ENCODE assay signal across 9 cellular contexts in genomic region chr4:41881931-41882621, GRCh38. TPM values are rescaled to one million over a fixed set of nuclear protein-coding genes. Genes with fewer than 3 reads are reported as not detected.
DNase-seq lines count a peak whose midpoint lies in the region; ATAC-seq and TF ChIP-seq lines count a peak whose summit lies in the region.
"Had no signal": no experiment of that assay in that cellular context is flagged by ENCODE, and none has a peak within 500 bp of the region (broad histone marks: within the 10 kb centered on the region; RNA-seq: fewer than 3 reads in every experiment).

No MANE protein-coding gene starts in this region.

- H3K36me3 Mint-ChIP-seq in type B pancreatic cell = no peaks in the 10 kb centered on the region

- H3K4me3 ChIP-seq in cardiac muscle cell = peak overlapping the region; percentile 18
- peak overlapping the region; percentile 17 for H3K4me3 ChIP-seq in astrocyte of the spinal cord (ENCODE audit: low read depth, low read length)
- peak overlapping the region in 1 of 2 experiments; percentile 70 for H3K4me3 ChIP-seq in mesenchymal stem cell (ENCODE audit: insufficient read depth in 1 of 2, low read depth in 1 of 2, low read length in 2 of 2)

- H2AFZ ChIP-seq in mesenchymal stem cell (ENCODE audit: low read depth, low read length) = no peak overlapping the region

- H3K23ac ChIP-seq in mesenchymal stem cell (ENCODE audit: low read length in 2 of 2) = peak overlapping the region in 1 of 2 experiments; percentile 31

- H3K4me2 ChIP-seq in mesenchymal stem cell (ENCODE audit: low read length, poor library complexity, severe bottlenecking) = peak overlapping the region; percentile 92

- peaks cover 95% of the 10 kb centered on the region for H3K27me3 Mint-ChIP-seq in type B pancreatic cell

- TF ChIP-seq CTCF in cardiac muscle cell (IDR thresholded peaks at IDR 0.05; ENCODE audit: low read depth, low read length) (no peak), astrocyte of the spinal cord (IDR thresholded peaks at IDR 0.05; ENCODE audit: low read depth, low read length) (no peak), type B pancreatic cell (conservative IDR thresholded peaks at IDR 0.05) (no peak)

- 4% methylated on average over 53 of the region's 53 CpGs for WGBS in mesenchymal stem cell

- ATAC-seq in left ventricle myocardium superior = no peak

- peak overlapping the region; percentile 76 for H3K4me3 Mint-ChIP-seq in type B pancreatic cell
- H3K4me3 Mint-ChIP-seq: dendritic cell treated with granulocyte-macrophage colony-stimulating factor and Interleukin-4, amounts not matched to agents 40 ng/mL and 50 ng/mL, for 4 days had no signal

- intact Hi-C loops in left ventricle myocardium superior (cut with micrococcal nuclease) = loop anchor here (5.0 kb wide), 1 partner anchor 185 kb away; no protein-coding TSS in a partner anchor

- H3K36me3 ChIP-seq in cardiac muscle cell (no peaks in the 10 kb centered on the region), mesenchymal stem cell (ENCODE audit: control insufficient read depth in 1 of 2, insufficient read depth in 2 of 2, low read depth in 1 of 2, low read length in 2 of 2) (no peaks in the 10 kb centered on the region)

- DNase-seq in cardiac muscle cell (ENCODE audit: low read depth in 1 of 2, low spot score in 1 of 2) (no peak), left ventricle myocardium superior (no peak), astrocyte of the spinal cord (ENCODE audit: low read depth, low spot score) (no peak), mesenchymal stem cell (no peak), type B pancreatic cell (ENCODE audit: extremely low spot score, unreplicated experiment) (no peak), inferior parietal cortex (ENCODE audit: extremely low spot score) (no peak), AG08395 (ENCODE audit: low spot score) (no peak), nucleus accumbens (lab: John Stamatoyannopoulos, UW) (no peak)

- no peak overlapping the region for H2AK5ac ChIP-seq in mesenchymal stem cell (ENCODE audit: low read length, severe bottlenecking)

- H3K27me3 ChIP-seq in cardiac muscle cell = peaks cover 99% of the 10 kb centered on the region
- peaks cover 92 to 99% of the 10 kb centered on the region in 2 experiments for H3K27me3 ChIP-seq in mesenchymal stem cell (ENCODE audit: control insufficient read depth in 1 of 2, insufficient read depth in 1 of 2, low read length in 2 of 2)

- no peak overlapping the region for H3K27ac Mint-ChIP-seq in type B pancreatic cell
- H3K27ac Mint-ChIP-seq: dendritic cell treated with granulocyte-macrophage colony-stimulating factor and Interleukin-4, amounts not matched to agents 40 ng/mL and 50 ng/mL, for 4 days had no signal

- H3K4me1 Mint-ChIP-seq in type B pancreatic cell (ENCODE audit: unreplicated experiment) = peaks cover 33% of the 10 kb centered on the region

- no peak overlapping the region for H3K9ac ChIP-seq in mesenchymal stem cell (ENCODE audit: low read length)

- H3K14ac ChIP-seq in mesenchymal stem cell (ENCODE audit: low read length in 2 of 2) = no peak overlapping the region

- no peaks in the 10 kb centered on the region for H3K9me3 Mint-ChIP-seq in type B pancreatic cell
- H3K9me3 Mint-ChIP-seq: dendritic cell treated with granulocyte-macrophage colony-stimulating factor and Interleukin-4, amounts not matched to agents 40 ng/mL and 50 ng/mL, for 4 days had no signal

- H3K4ac ChIP-seq in mesenchymal stem cell (ENCODE audit: low read depth in 1 of 2, low read length in 2 of 2) = no peak overlapping the region

- H3K18ac ChIP-seq in mesenchymal stem cell (ENCODE audit: low read depth in 1 of 2, low read length in 2 of 2) = no peak overlapping the region

- H4K8ac ChIP-seq in mesenchymal stem cell (ENCODE audit: low read length) = peak overlapping the region; percentile 23

- H2BK120ac ChIP-seq in mesenchymal stem cell (ENCODE audit: low read depth, low read length) = no peak overlapping the region

- peaks cover 3% of the 10 kb centered on the region for H3K4me1 ChIP-seq in cardiac muscle cell (ENCODE audit: low read depth)
- peaks cover 28% of the 10 kb centered on the region for H3K4me1 ChIP-seq in mesenchymal stem cell (ENCODE audit: control insufficient read depth, insufficient read depth, low read depth, low read length)

- H3K27ac ChIP-seq in cardiac muscle cell = no peak overlapping the region
- H3K27ac ChIP-seq in mesenchymal stem cell (ENCODE audit: low read length, poor library complexity, severe bottlenecking) = no peak overlapping the region

- no peak overlapping the region for H2BK15ac ChIP-seq in mesenchymal stem cell (ENCODE audit: low read depth, poor library complexity, severe bottlenecking)

- H2BK12ac ChIP-seq in mesenchymal stem cell (ENCODE audit: low read length in 2 of 2) = no peak overlapping the region

- no peak overlapping the region for H4K91ac ChIP-seq in mesenchymal stem cell (ENCODE audit: low read length)

- H3K9me3 ChIP-seq in cardiac muscle cell (ENCODE audit: low read depth) (no peaks in the 10 kb centered on the region), mesenchymal stem cell (ENCODE audit: control insufficient read depth, low read length) (no peaks in the 10 kb centered on the region)

- H3K79me1 ChIP-seq in mesenchymal stem cell (replicated peaks; ENCODE audit: low read length, poor library complexity, severe bottlenecking) = no peaks in the 10 kb centered on the region

- in situ Hi-C loops in astrocyte of the spinal cord (cut with HindIII; ENCODE audit: low sequenced_read_pairs) = no loop called here

- no peak overlapping the region for H2BK5ac ChIP-seq in mesenchymal stem cell (ENCODE audit: low read depth, low read length, poor library complexity, severe bottlenecking)

RNA-seq across cellular contexts. Expression of gene TMEM33, which starts 53.2 kb away (rescaled TPM):
- total RNA-seq in cardiac muscle cell = 18.9 and 25.2 TPM in 2 replicates
- 16.5 and 17.2 TPM in 2 replicates for polyA plus RNA-seq in cardiac muscle cell
- 21.8 TPM for total RNA-seq in left ventricle myocardium superior
- polyA plus RNA-seq in mesenchymal stem cell (2013, experiment 1 of 2) = 49.6 TPM
- polyA plus RNA-seq in mesenchymal stem cell (2013, experiment 2 of 2) = 49.8 TPM
- 60.5 and 64.3 TPM in 2 replicates for total RNA-seq in type B pancreatic cell (ENCODE audit: low replicate concordance)
